In genomic region chr2:223933098-223933800, GRCh38 we compare ENCODE assay signal across 22 cellular contexts. TPM values are rescaled to one million over a fixed set of nuclear protein-coding genes. Genes with fewer than 3 reads are reported as not detected.
A peak's percentile ranks its signal among the peaks of the same experiment; 100 is the strongest.
DNase-seq lines count a peak whose midpoint lies in the region; ATAC-seq, FAIRE-seq and TF ChIP-seq lines count a peak whose summit lies in the region.
"Had no signal": no experiment of that assay in that cellular context is flagged by ENCODE, and none has a peak within 500 bp of the region (broad histone marks: within the 10 kb centered on the region; RNA-seq: fewer than 3 reads in every experiment).

No MANE protein-coding gene starts in this region.

- H3K36me3 ChIP-seq in A673 (ENCODE audit: insufficient read depth, low read length, poor library complexity, severe bottlenecking) (no peaks in the 10 kb centered on the region), GM23338 (ENCODE audit: insufficient read depth) (no peaks in the 10 kb centered on the region)
- H3K36me3 ChIP-seq: ascending aorta, esophagus squamous epithelium, tibial artery had no signal

- TF ChIP-seq CTCF in A673 (conservative IDR thresholded peaks at IDR 0.05; ENCODE audit: low read depth, low read length) = no peak
- no peak for TF ChIP-seq CTCF in GM23338 (conservative IDR thresholded peaks at IDR 0.05; ENCODE audit: low read depth in 2 of 2)
- TF ChIP-seq CTCF in mesothelial cell of epicardium (IDR thresholded peaks at IDR 0.05; ENCODE audit: unreplicated experiment) = no peak

- no peak overlapping the region for H2AFZ ChIP-seq in GM23338

- BruUV-seq in A673 (replicated peaks; lab: Mats Ljungman, UMichigan) = no TSS peak

- H3K27ac ChIP-seq in A673 (ENCODE audit: low read depth, low read length, poor library complexity, severe bottlenecking) = peak overlapping the region; percentile 25
- H3K27ac ChIP-seq in GM23338 (ENCODE audit: low read depth) = peak overlapping the region; percentile 17; the same call in 1 of the 2 replicates
- H3K27ac ChIP-seq in angular gyrus (ENCODE audit: low read depth, low read length) = peak overlapping the region; percentile 27
- H3K27ac ChIP-seq: ascending aorta, esophagus squamous epithelium had no signal

- H3F3A ChIP-seq in GM23338 (replicated peaks; ENCODE audit: low read depth) = no peaks in the 10 kb centered on the region

- H4K20me1 ChIP-seq in GM23338 (replicated peaks; ENCODE audit: insufficient read depth) = peaks cover 5% of the 10 kb centered on the region; the same call in 1 of the 2 replicates

- ATAC-seq in GM23338 = no peak
- ATAC-seq in HG03280 (IDR thresholded peaks at IDR 0.05; ENCODE audit: unreplicated experiment) = no peak
- ATAC-seq in activated T-cell treated with anti-CD3 and anti-CD28 coated beads, Interleukin-2, amount 50 U/mL, for 4 hours = no peak
- ATAC-seq: effector memory CD8-positive, alpha-beta T cell had no signal

- H3K4me3 ChIP-seq in A673 (ENCODE audit: low read depth, low read length, poor library complexity, severe bottlenecking) = no peak overlapping the region
- no peak overlapping the region for H3K4me3 ChIP-seq in GM23338
- H3K4me3 ChIP-seq: ascending aorta, esophagus squamous epithelium, tibial artery had no signal

- no peak overlapping the region for H3K4me2 ChIP-seq in GM23338

- H3K27me3 ChIP-seq in A673 (replicated peaks; ENCODE audit: insufficient read depth, low read depth, low read length, poor library complexity) = no peaks in the 10 kb centered on the region
- no peaks in the 10 kb centered on the region for H3K27me3 ChIP-seq in GM23338 (ENCODE audit: insufficient read depth)
- H3K27me3 ChIP-seq: ascending aorta, esophagus squamous epithelium, tibial artery had no signal

- H3K27ac Mint-ChIP-seq in GM23338 (peak overlapping the region; percentile 74), mesothelial cell of epicardium (peak overlapping the region; percentile 51)
- H3K27ac Mint-ChIP-seq: stimulated activated effector memory CD8-positive, alpha-beta T cell treated with anti-CD3 and anti-CD28 coated beads, Interleukin-12 subunit alpha, Interleukin-12 subunit beta, amount 100 ng/mL, for 72 hours had no signal

- H3K27me3 Mint-ChIP-seq in GM23338 (ENCODE audit: insufficient read depth, low read depth, poor library complexity) = peaks cover 8% of the 10 kb centered on the region
- no peaks in the 10 kb centered on the region for H3K27me3 Mint-ChIP-seq in mesothelial cell of epicardium (ENCODE audit: low read depth)
- H3K27me3 Mint-ChIP-seq in activated T-cell treated with anti-CD3 and anti-CD28 coated beads, Interleukin-2, amount 50 U/mL, for 4 hours (ENCODE audit: low read depth) = no peaks in the 10 kb centered on the region
- H3K27me3 Mint-ChIP-seq: effector memory CD8-positive, alpha-beta T cell had no signal

- intact Hi-C loops in A673 (cut with micrococcal nuclease; ENCODE audit: unreplicated experiment) = no loop called here

- CTCF ChIA-PET in A673 (lab: Charles Lee) = no interaction called here

- peaks cover 66% of the 10 kb centered on the region for H3K4me1 Mint-ChIP-seq in GM23338
- H3K4me1 Mint-ChIP-seq in mesothelial cell of epicardium = peaks cover 48% of the 10 kb centered on the region
- H3K4me1 Mint-ChIP-seq in activated T-cell treated with anti-CD3 and anti-CD28 coated beads, Interleukin-2, amount 50 U/mL, for 4 hours (ENCODE audit: low read depth) = peaks cover 69% of the 10 kb centered on the region

- H3K9me3 Mint-ChIP-seq in GM23338 (no peaks in the 10 kb centered on the region), mesothelial cell of epicardium (peaks cover under 1% of the 10 kb centered on the region)
- H3K9me3 Mint-ChIP-seq in activated T-cell treated with anti-CD3 and anti-CD28 coated beads, Interleukin-2, amount 50 U/mL, for 4 hours = no peaks in the 10 kb centered on the region
- H3K9me3 Mint-ChIP-seq: effector memory CD8-positive, alpha-beta T cell; natural killer cell; stimulated activated effector memory CD8-positive, alpha-beta T cell treated with anti-CD3 and anti-CD28 coated beads, Interleukin-12 subunit alpha, Interleukin-12 subunit beta, amount 100 ng/mL, for 72 hours had no signal

- no peaks in the 10 kb centered on the region for H3K9me3 ChIP-seq in A673 (ENCODE audit: low read depth, low read length, poor library complexity, severe bottlenecking)
- H3K9me3 ChIP-seq: ascending aorta, esophagus squamous epithelium, tibial artery had no signal

- H3K4me1 ChIP-seq in A673 (ENCODE audit: insufficient read depth, low read length, poor library complexity, severe bottlenecking) = peaks cover 53% of the 10 kb centered on the region
- H3K4me1 ChIP-seq in GM23338 (ENCODE audit: insufficient read depth) = peaks cover 66% of the 10 kb centered on the region

- POLR2A ChIA-PET in A673 (lab: Charles Lee; ENCODE audit: low non-redundant PET) = interaction anchor here (0.7 kb wide), 1 partner anchor 167 kb away, joined by 3 read pairs; no protein-coding TSS in a partner anchor

- DNase-seq in A673 (ENCODE audit: low spot score) (no peak), GM23338 (ENCODE audit: low spot score) (no peak), mesothelial cell of epicardium (ENCODE audit: low spot score in 2 of 2, unreplicated experiment in 2 of 2) (no peak), GM19239 (ENCODE audit: insufficient read length, low spot score) (no peak), NK-92 (lab: John Stamatoyannopoulos, UW; ENCODE audit: unreplicated experiment) (no peak)
- DNase-seq in activated T-cell treated with anti-CD3 and anti-CD28 coated beads, Interleukin-2, amount 50 U/mL, for 4 hours = no peak
- DNase-seq: activated CD4-positive, alpha-beta T cell treated with anti-CD3 and anti-CD28 coated beads, Interleukin-2, amount 50 U/mL, for 4 hours; activated gamma-delta T cell treated with Interleukin-2 at 50 U/mL for 16 hours; cerebellar nuclear complex; effector memory CD8-positive, alpha-beta T cell; esophagus squamous epithelium; kidney glomerular epithelial cell; mammary epithelial cell; NCI-H524 treated with DMSO at 0.1 percent for 48 hours; Right ventricle myocardium superior; T-helper 1 cell; tibial artery had no signal

- no peak for FAIRE-seq in GM19239 (lab: Jason Lieb, UNC)

- no peaks in the 10 kb centered on the region for H3K9me2 ChIP-seq in GM23338 (ENCODE audit: insufficient read depth)

- H3K79me2 ChIP-seq in GM23338 (replicated peaks; ENCODE audit: insufficient read depth) = peaks cover 97% of the 10 kb centered on the region

- H3K36me3 Mint-ChIP-seq in GM23338 (ENCODE audit: low read depth) = peaks cover 6% of the 10 kb centered on the region; the same call in 2 of the 3 replicates
- H3K36me3 Mint-ChIP-seq in mesothelial cell of epicardium = peaks cover under 1% of the 10 kb centered on the region
- H3K36me3 Mint-ChIP-seq in activated T-cell treated with anti-CD3 and anti-CD28 coated beads, Interleukin-2, amount 50 U/mL, for 4 hours (ENCODE audit: insufficient read depth) = peaks cover 5% of the 10 kb centered on the region
- H3K36me3 Mint-ChIP-seq: natural killer cell had no signal

- H3K4me3 Mint-ChIP-seq in GM23338 (no peak overlapping the region), mesothelial cell of epicardium (no peak overlapping the region)
- H3K4me3 Mint-ChIP-seq in activated T-cell treated with anti-CD3 and anti-CD28 coated beads, Interleukin-2, amount 50 U/mL, for 4 hours = no peak overlapping the region
- H3K4me3 Mint-ChIP-seq: effector memory CD8-positive, alpha-beta T cell; stimulated activated effector memory CD8-positive, alpha-beta T cell treated with anti-CD3 and anti-CD28 coated beads, Interleukin-12 subunit alpha, Interleukin-12 subunit beta, amount 100 ng/mL, for 72 hours had no signal

TF ChIP-seq in GM23338, 12 proteins besides CTCF, POLR2A, EP300 and RAD21 (continues in another document):
- TF ChIP-seq NANOG (IDR thresholded peaks at IDR 0.05; ENCODE audit: borderline replicate concordance) = no peak
- TF ChIP-seq POLR2AphosphoS5 (IDR thresholded peaks at IDR 0.05; ENCODE audit: low read depth) = no peak
- no peak for TF ChIP-seq CREB1 (CRISPR knock-in tag; IDR thresholded peaks at IDR 0.05; ENCODE audit: low read depth)
- TF ChIP-seq EZH2 (IDR thresholded peaks at IDR 0.05; ENCODE audit: low read depth, unreplicated experiment) = no peak
- TF ChIP-seq JUNB (IDR thresholded peaks at IDR 0.05; ENCODE audit: unreplicated experiment) = no peak
- TF ChIP-seq ETS1 (IDR thresholded peaks at IDR 0.05) = no peak

RNA-seq across cellular contexts. Expression of gene WDFY1, which starts 11.9 kb away (rescaled TPM):
- total RNA-seq in A673 (2021) (72.6 and 88.7 TPM in 2 replicates), mesothelial cell of epicardium (45.1 to 50.1 TPM (median 46.2 TPM) in 3 replicates)
- total RNA-seq in GM23338 (2014; rRNA removed; shearing (Covaris generic)) = 103 and 127 TPM in 2 replicates
- polyA plus RNA-seq in GM23338 (2016; fragmentation: Nextera tagmentation; extraction: Ambion mirVana) = 45.7 and 54.5 TPM in 2 replicates
- total RNA-seq in activated T-cell treated with anti-CD3 and anti-CD28 coated beads, Interleukin-2, amount 50 U/mL, for 4 hours = 10 to 100 TPM; 21.3 to 32.8 (median 23.2) TPM

RNA-seq across cellular contexts. Expression of gene MRPL44, which starts 24.0 kb away (rescaled TPM):
- total RNA-seq in A673 (2021) = 38.3 and 39.1 TPM in 2 replicates
- 55.8 and 68.2 TPM in 2 replicates for total RNA-seq in GM23338 (2014; rRNA removed; shearing (Covaris generic))
- polyA plus RNA-seq in GM23338 (2016; fragmentation: Nextera tagmentation; extraction: Ambion mirVana) = 38.4 and 40.4 TPM in 2 replicates
- total RNA-seq in mesothelial cell of epicardium = 25.8 to 27.6 TPM (median 27.3 TPM) in 3 replicates
- 10 to 100 TPM; 41.2 to 44.1 (median 41.7) TPM for total RNA-seq in activated T-cell treated with anti-CD3 and anti-CD28 coated beads, Interleukin-2, amount 50 U/mL, for 4 hours
